Comparison of ENCODE assay signal across 12 cellular contexts in the genomic region with DNA sequence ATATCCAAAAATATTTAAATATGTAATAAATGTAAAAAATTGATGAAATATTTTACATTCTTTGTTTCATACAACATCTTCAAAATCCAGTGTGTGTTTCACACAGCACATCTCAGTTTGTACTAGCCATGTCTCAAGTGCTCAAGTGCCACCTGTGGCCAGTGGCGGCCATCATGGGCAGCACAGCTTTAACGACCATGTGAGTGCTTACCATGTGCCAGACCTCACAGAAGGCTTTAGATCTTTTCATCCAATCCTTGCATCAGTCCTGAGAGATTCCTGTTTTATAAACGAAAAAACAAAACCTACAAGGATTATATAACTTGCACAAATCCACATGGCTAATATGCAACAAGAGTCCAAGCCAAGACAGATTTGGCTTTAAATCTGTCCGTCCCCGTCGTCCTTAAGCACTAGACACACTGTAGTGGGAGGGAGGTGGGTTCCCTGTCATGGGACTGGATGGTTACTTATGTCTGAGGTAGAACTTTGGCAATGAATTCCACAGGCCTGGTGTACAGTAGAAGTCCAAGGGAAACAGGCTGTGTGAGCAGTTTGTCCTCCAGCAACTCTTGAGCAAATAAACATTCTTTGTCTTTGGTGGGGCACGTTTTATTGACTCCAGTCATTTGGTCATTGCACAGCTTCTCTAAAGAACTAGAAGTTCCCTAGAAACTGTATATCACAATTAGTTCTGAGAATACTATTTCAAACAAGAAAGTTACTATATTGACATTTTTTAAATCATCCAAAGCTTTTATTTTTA. TPM values are rescaled to one million over a fixed set of nuclear protein-coding genes. Genes with fewer than 3 reads are reported as not detected.
A peak's percentile ranks its signal among the peaks of the same experiment; 100 is the strongest.
DNase-seq lines count a peak whose midpoint lies in the region; ATAC-seq and TF ChIP-seq lines count a peak whose summit lies in the region.
"Had no signal": no experiment of that assay in that cellular context is flagged by ENCODE, and none has a peak within 500 bp of the region (broad histone marks: within the 10 kb centered on the region; RNA-seq: fewer than 3 reads in every experiment).

No MANE protein-coding gene starts in this region.

- ATAC-seq in natural killer cell treated with Interleukin-12 subunit alpha and Interleukin-12 subunit beta and Interleukin-15 and Interleukin-18, amount 100 ng/mL, for 72 hours, result no peak

- H3K4me3 ChIP-seq in PC-9, result no peak overlapping the region
- H3K4me3 ChIP-seq in epithelial cell of esophagus (ENCODE audit: low read length), result no peak overlapping the region

- H3K36me3 Mint-ChIP-seq in natural killer cell treated with Interleukin-12 subunit alpha and Interleukin-12 subunit beta and Interleukin-15 and Interleukin-18, amount 100 ng/mL, for 72 hours, result peaks cover 13% of the 10 kb centered on the region

- POLR2A ChIA-PET in PC-9 (lab: Charles Lee; ENCODE audit: unreplicated experiment), result no interaction called here

- TF ChIP-seq CTCF in PC-9 (conservative IDR thresholded peaks at IDR 0.05), result no peak
- TF ChIP-seq CTCF in epithelial cell of esophagus (IDR thresholded peaks at IDR 0.05; ENCODE audit: insufficient read depth, low read depth, low read length, missing control alignments), result no peak

- no peaks in the 10 kb centered on the region for H3K27me3 Mint-ChIP-seq in natural killer cell treated with Interleukin-12 subunit alpha and Interleukin-12 subunit beta and Interleukin-15 and Interleukin-18, amount 100 ng/mL, for 72 hours

- no peaks in the 10 kb centered on the region for H3K9me2 ChIP-seq in PC-9 (ENCODE audit: insufficient read depth)

- peak overlapping the region; percentile 48 for H3K4me3 Mint-ChIP-seq in natural killer cell treated with Interleukin-12 subunit alpha and Interleukin-12 subunit beta and Interleukin-15 and Interleukin-18, amount 100 ng/mL, for 72 hours

- CTCF ChIA-PET in PC-9 (lab: Charles Lee), result no interaction called here

- H3F3A ChIP-seq in PC-9 (ENCODE audit: insufficient read depth, low read depth), result 0 out of 2 replicates have a peak, but pooled peaks cover 3% of the 10 kb centered on the region

- 0 out of 2 replicates have a peak overlapping the region, but pooled peaks have one; percentile 3 for H2AFZ ChIP-seq in PC-9

- no peaks in the 10 kb centered on the region for H4K20me1 ChIP-seq in PC-9 (ENCODE audit: insufficient read depth)

- no TSS peak for BruUV-seq in PC-9 (replicated peaks; lab: Mats Ljungman, UMichigan)

- intact Hi-C loops in PC-9 (cut with micrococcal nuclease; ENCODE audit: unreplicated experiment), result no loop called here

- no peak overlapping the region for H3K27ac ChIP-seq in PC-9
- H3K27ac ChIP-seq: SK-N-MC had no signal

- H3K79me2 ChIP-seq in PC-9 (ENCODE audit: low read depth), result no peaks in the 10 kb centered on the region

- no peaks in the 10 kb centered on the region for H3K27me3 ChIP-seq in PC-9 (ENCODE audit: insufficient read depth, low read depth)

- peak; percentile 21 for DNase-seq in AG20443 (ENCODE audit: low spot score)
- DNase-seq in PC-9, result peak in 1 of 2 experiments; percentile 68
- peak; percentile 56 for DNase-seq in epithelial cell of esophagus (ENCODE audit: low read depth)
- DNase-seq in natural killer cell treated with Interleukin-12 subunit alpha and Interleukin-12 subunit beta and Interleukin-15 and Interleukin-18, amount 100 ng/mL, for 72 hours (ENCODE audit: low spot score), result no peak
- DNase-seq in Ammon's horn (ENCODE audit: low spot score), result no peak
- no peak for DNase-seq in NCI-H2107 (lab: John Stamatoyannopoulos, UW)
- DNase-seq in NCI-H1417 treated with DMSO at 0.1 percent for 48 hours (lab: John Stamatoyannopoulos, UW), result no peak
- no peak for DNase-seq in midbrain (lab: John Stamatoyannopoulos, UW)
- DNase-seq: COR-L47, NCI-H187 treated with DMSO at 0.1 percent for 48 hours, substantia nigra had no signal

- H3K4me1 Mint-ChIP-seq in natural killer cell treated with Interleukin-12 subunit alpha and Interleukin-12 subunit beta and Interleukin-15 and Interleukin-18, amount 100 ng/mL, for 72 hours (ENCODE audit: low read depth in 2 of 2), result peaks cover 19 to 41% of the 10 kb centered on the region in 2 donors

- H3K9me3 ChIP-seq in PC-9 (ENCODE audit: insufficient read depth, low read depth), result no peaks in the 10 kb centered on the region

- no peaks in the 10 kb centered on the region for H3K36me3 ChIP-seq in PC-9 (ENCODE audit: low read depth)

- peak overlapping the region; percentile 87 to 91 for H3K27ac Mint-ChIP-seq in natural killer cell treated with Interleukin-12 subunit alpha and Interleukin-12 subunit beta and Interleukin-15 and Interleukin-18, amount 100 ng/mL, for 72 hours

- H3K4me2 ChIP-seq in PC-9, result no peak overlapping the region

- peaks cover 33% of the 10 kb centered on the region for H3K4me1 ChIP-seq in PC-9 (replicated peaks; ENCODE audit: insufficient read depth)

- no peaks in the 10 kb centered on the region for H3K9me3 Mint-ChIP-seq in natural killer cell treated with Interleukin-12 subunit alpha and Interleukin-12 subunit beta and Interleukin-15 and Interleukin-18, amount 100 ng/mL, for 72 hours

RNA-seq across cellular contexts. Expression of a gene that starts 25.0 kb away (rescaled TPM):
- 3.6 and 3.9 TPM in 2 replicates for total RNA-seq in PC-9 (2021)
- total RNA-seq in natural killer cell treated with Interleukin-12 subunit alpha and Interleukin-12 subunit beta and Interleukin-15 and Interleukin-18, amount 100 ng/mL, for 72 hours, result 10 to 100 TPM in 1 of 2 donors, 1 to 10 TPM in 1; 8.1 to 23.7 TPM

Comparison
In these comparisons a context has a peak if more than half of its experiments do, and no peak if none do; other contexts are left out.
1. DNase-seq: peak in AG20443 (single experiment) and epithelial cell of esophagus (single experiment); none in natural killer cell treated with Interleukin-12 subunit alpha and Interleukin-12 subunit beta and Interleukin-15 and Interleukin-18, amount 100 ng/mL, for 72 hours (single experiment), Ammon's horn (single experiment), NCI-H2107 (single experiment), NCI-H1417 treated with DMSO at 0.1 percent for 48 hours (single experiment) and midbrain (single experiment).